ENCODE assay signal across 9 cellular contexts in the genomic region with DNA sequence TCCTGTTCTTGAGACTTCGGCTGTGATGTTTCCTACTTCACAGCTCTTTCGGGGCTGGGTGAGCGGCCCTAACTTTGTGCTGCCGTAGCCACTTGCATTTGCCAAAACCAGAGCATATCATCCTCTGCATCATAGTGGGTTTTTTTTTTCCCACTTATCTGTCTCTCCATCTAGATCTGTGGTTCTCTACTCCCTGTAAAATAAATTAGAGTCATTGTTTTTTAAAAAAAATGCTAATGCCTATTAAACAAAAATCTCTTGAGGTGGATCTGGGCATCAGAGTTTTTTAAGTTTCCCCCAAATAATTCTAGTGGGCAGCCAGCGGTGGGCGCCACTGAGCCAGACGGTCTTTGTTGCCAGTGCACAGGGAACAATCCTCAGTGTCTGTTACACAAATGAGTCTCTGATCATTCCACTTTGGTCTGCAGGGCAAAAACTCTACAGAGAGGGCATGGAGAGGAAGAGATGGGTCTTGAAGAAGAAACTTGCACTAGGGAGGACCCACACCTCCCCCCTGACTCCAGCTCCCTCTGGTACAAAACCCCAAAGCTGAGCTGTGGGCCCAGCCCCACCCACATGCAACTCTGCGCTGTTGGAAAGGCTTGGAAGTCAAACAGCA.
DNase-seq lines count a peak whose midpoint lies in the region; ATAC-seq and TF ChIP-seq lines count a peak whose summit lies in the region.
"Had no signal": no experiment of that assay in that cellular context is flagged by ENCODE, and none has a peak within 500 bp of the region (broad histone marks: within the 10 kb centered on the region; RNA-seq: fewer than 3 reads in every experiment).

No MANE protein-coding gene starts in this region.

- H3K9me3 ChIP-seq in ascending aorta: no peaks in the 10 kb centered on the region

- intact Hi-C loops in ascending aorta (cut with DNase I): no loop called here

- DNase-seq in activated naive CD4-positive, alpha-beta T cell treated with Interleukin-2 at 50 U/mL for 16 hours: peak; percentile 74
- no peak for DNase-seq in activated naive CD4-positive, alpha-beta T cell (lab: John Stamatoyannopoulos, UW)
- peak; percentile 49 for DNase-seq in T-helper 22 cell (ENCODE audit: low read depth)
- DNase-seq in epithelial cell of proximal tubule (ENCODE audit: low read depth): no peak
- no peak for DNase-seq in type B pancreatic cell (ENCODE audit: extremely low spot score, unreplicated experiment)
- no peak for DNase-seq in ascending aorta (ENCODE audit: low spot score in 2 of 2)
- no peak for DNase-seq in inferior parietal cortex (ENCODE audit: extremely low spot score)

- H3K27ac ChIP-seq in ascending aorta: no peak overlapping the region
- H3K27ac ChIP-seq: SK-N-MC had no signal

- H3K27me3 Mint-ChIP-seq in type B pancreatic cell: peaks cover 18% of the 10 kb centered on the region

- no peak overlapping the region for H3K4me3 Mint-ChIP-seq in type B pancreatic cell

- no peaks in the 10 kb centered on the region for H3K9me3 Mint-ChIP-seq in type B pancreatic cell

- H3K36me3 ChIP-seq in ascending aorta: no peaks in the 10 kb centered on the region

- TF ChIP-seq CTCF in epithelial cell of proximal tubule (conservative IDR thresholded peaks at IDR 0.05; ENCODE audit: low read depth, low read length): peak; percentile 55
- peak; percentile 62 for TF ChIP-seq CTCF in type B pancreatic cell (conservative IDR thresholded peaks at IDR 0.05)
- TF ChIP-seq CTCF in ascending aorta (IDR thresholded peaks at IDR 0.05): no peak

- H3K27me3 ChIP-seq in ascending aorta: no peaks in the 10 kb centered on the region

- H3K27ac Mint-ChIP-seq in type B pancreatic cell: no peak overlapping the region

- no peak for ATAC-seq in GM18909 (IDR thresholded peaks at IDR 0.05; ENCODE audit: poor library complexity, unreplicated experiment)

- H3K4me3 ChIP-seq in epithelial cell of proximal tubule (ENCODE audit: low read depth, low read length): no peak overlapping the region
- H3K4me3 ChIP-seq in ascending aorta: no peak overlapping the region
- H3K4me3 ChIP-seq: SK-N-MC had no signal

- peaks cover 13% of the 10 kb centered on the region for H3K36me3 Mint-ChIP-seq in type B pancreatic cell

- H3K4me1 Mint-ChIP-seq in type B pancreatic cell (ENCODE audit: unreplicated experiment): peaks cover 18% of the 10 kb centered on the region

- no peaks in the 10 kb centered on the region for H3K4me1 ChIP-seq in ascending aorta

Comparison
In these comparisons a context has a peak if more than half of its experiments do, and no peak if none do; other contexts are left out.
1. DNase-seq: peak in activated naive CD4-positive, alpha-beta T cell treated with Interleukin-2 at 50 U/mL for 16 hours (single experiment) and T-helper 22 cell (single experiment); none in activated naive CD4-positive, alpha-beta T cell (0 of 4), epithelial cell of proximal tubule (single experiment), type B pancreatic cell (single experiment), ascending aorta (0 of 2) and inferior parietal cortex (single experiment).
2. CTCF ChIP-seq: peak in epithelial cell of proximal tubule (single experiment) and type B pancreatic cell (single experiment); none in ascending aorta (0 of 3).